ENCODE assay signal across 8 cellular contexts in the genomic region with DNA sequence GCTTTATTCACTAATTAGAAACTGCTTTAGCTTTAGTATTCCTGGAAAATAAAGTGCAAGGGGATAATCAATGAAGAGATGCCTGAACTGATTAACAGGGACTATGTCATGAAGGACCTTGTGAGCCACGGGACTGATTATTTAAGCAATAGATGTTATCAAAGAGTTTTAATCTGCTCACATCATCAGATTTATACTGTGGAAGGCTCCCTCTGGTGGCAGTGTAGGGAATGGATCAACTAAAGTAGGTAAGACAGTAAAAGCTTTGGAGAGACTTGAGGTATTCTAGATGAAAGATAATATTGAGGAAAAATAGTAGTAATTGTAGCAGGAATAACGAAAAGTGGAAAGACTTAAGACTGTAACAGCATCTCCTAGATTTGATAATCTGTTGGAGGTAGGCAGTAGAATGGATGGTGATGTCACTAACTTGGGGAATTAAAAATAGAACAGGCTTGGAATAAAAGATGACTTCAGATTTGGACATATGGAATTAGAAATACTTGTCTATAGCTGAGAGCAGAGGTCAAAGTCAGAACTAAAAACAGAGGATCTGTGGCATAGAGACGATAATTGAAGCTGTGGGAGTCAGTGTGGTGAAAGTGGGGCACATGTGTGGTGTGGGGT.
DNase-seq lines count a peak whose midpoint lies in the region; FAIRE-seq and TF ChIP-seq lines count a peak whose summit lies in the region.

No MANE protein-coding gene starts in this region.

- H3K27me3 ChIP-seq in BJ (ENCODE audit: control insufficient read depth, insufficient read depth, low read length): no peaks in the 10 kb centered on the region

- no peaks in the 10 kb centered on the region for H3K9me3 Mint-ChIP-seq in progenitor cell of endocrine pancreas (ENCODE audit: low read depth)

- H3K36me3 ChIP-seq in BJ (ENCODE audit: control insufficient read depth, insufficient read depth, low read length): no peaks in the 10 kb centered on the region

- H3K4me3 Mint-ChIP-seq in progenitor cell of endocrine pancreas (ENCODE audit: low read depth): no peak overlapping the region

- H3K4me3 ChIP-seq in BJ (ENCODE audit: low read depth, low read length) (no peak overlapping the region), GM12875 (ENCODE audit: low read depth, low read length) (no peak overlapping the region), epithelial cell of esophagus (ENCODE audit: low read length) (no peak overlapping the region)

- H3K27me3 Mint-ChIP-seq in progenitor cell of endocrine pancreas: no peaks in the 10 kb centered on the region

- no peaks in the 10 kb centered on the region for H3K4me1 Mint-ChIP-seq in progenitor cell of endocrine pancreas (ENCODE audit: low read depth)

- CTCF ChIA-PET in BJ (lab: Yijun Ruan, JAX): interaction anchor here (0.8 to 1.4 kb wide), 3 partner anchors 20 to 935 kb away, joined by 3 to 4 read pairs (median 4); no protein-coding TSS in a partner anchor

- H3K27ac Mint-ChIP-seq in progenitor cell of endocrine pancreas: no peak overlapping the region

- FAIRE-seq in frontal cortex (lab: Jason Lieb, UNC): no peak

- no peaks in the 10 kb centered on the region for H3K36me3 Mint-ChIP-seq in progenitor cell of endocrine pancreas (ENCODE audit: insufficient read depth)

- TF ChIP-seq CTCF in BJ (IDR thresholded peaks at IDR 0.05; ENCODE audit: insufficient read depth, low read depth, low read length) (peak; percentile 75), GM12875 (IDR thresholded peaks at IDR 0.05; ENCODE audit: borderline replicate concordance, insufficient read depth, low read depth, low read length) (peak; percentile 60; the same call in 1 of the 2 replicates), epithelial cell of esophagus (IDR thresholded peaks at IDR 0.05; ENCODE audit: insufficient read depth, low read depth, low read length, missing control alignments) (peak; percentile 85), progenitor cell of endocrine pancreas (IDR thresholded peaks at IDR 0.05; ENCODE audit: unreplicated experiment) (peak; percentile 88)

- POLR2A ChIA-PET in BJ (lab: Charles Lee): no interaction called here

- DNase-seq in BJ (ENCODE audit: low read depth) (no peak), HS-27A (ENCODE audit: low read depth) (peak; percentile 0), RPMI8226 (peak; percentile 47), epithelial cell of esophagus (ENCODE audit: low read depth) (peak; percentile 62), progenitor cell of endocrine pancreas (ENCODE audit: low spot score, unreplicated experiment) (peak; percentile 22), islet precursor cell (no peak), frontal cortex (ENCODE audit: low spot score in 2 of 2) (no peak)

Comparison
In these comparisons a context has a peak if more than half of its experiments do, and no peak if none do; other contexts are left out.
1. DNase-seq: peak in HS-27A (single experiment), RPMI8226 (single experiment), epithelial cell of esophagus (single experiment) and progenitor cell of endocrine pancreas (single experiment); none in BJ (single experiment), islet precursor cell (single experiment) and frontal cortex (0 of 2).
2. Peak in every context shown above with its lines, with median percentiles within 50 percentile points of each other: CTCF ChIP-seq.